ENCODE assay signal across 1 cellular context in genomic region chr20:46099491-46100287, GRCh38.
TF ChIP-seq lines count a peak whose summit lies in the region.

No MANE protein-coding gene starts in this region.

TF ChIP-seq in HepG2, 621 proteins besides CTCF, POLR2A, EP300 and RAD21 (continued from another document and continues in another):
- TF ChIP-seq ZNF607 (CRISPR knock-in tag; IDR thresholded peaks at IDR 0.05; ENCODE audit: borderline replicate concordance) (no peak), PAWR (CRISPR knock-in tag; IDR thresholded peaks at IDR 0.05; ENCODE audit: borderline replicate concordance) (no peak), ZNF580 (CRISPR knock-in tag; IDR thresholded peaks at IDR 0.05; ENCODE audit: borderline replicate concordance, low read depth) (no peak), MTA1 (CRISPR knock-in tag; IDR thresholded peaks at IDR 0.05; ENCODE audit: borderline replicate concordance) (peak; percentile 36; the same call in 1 of the 2 replicates), ESRRA (CRISPR knock-in tag; IDR thresholded peaks at IDR 0.05; ENCODE audit: low read depth) (no peak), POLR2AphosphoS5 (IDR thresholded peaks at IDR 0.05; ENCODE audit: low read depth, low read length) (no peak), TAF15 (IDR thresholded peaks at IDR 0.05; ENCODE audit: low read depth, low read length, poor library complexity, severe bottlenecking) (no peak), ZNF17 (CRISPR knock-in tag; IDR thresholded peaks at IDR 0.05) (no peak), PATZ1 (CRISPR knock-in tag; IDR thresholded peaks at IDR 0.05) (peak; percentile 49; the same call in 1 of the 2 replicates), KLF11 (CRISPR knock-in tag; IDR thresholded peaks at IDR 0.05) (no peak), ZKSCAN8 (CRISPR knock-in tag; IDR thresholded peaks at IDR 0.05; ENCODE audit: borderline replicate concordance) (no peak), ZFP1 (CRISPR knock-in tag; IDR thresholded peaks at IDR 0.05) (no peak), PBX2 (CRISPR knock-in tag; IDR thresholded peaks at IDR 0.05) (no peak), RARA (CRISPR knock-in tag; IDR thresholded peaks at IDR 0.05) (no peak), JARID2 (CRISPR knock-in tag; IDR thresholded peaks at IDR 0.05; ENCODE audit: insufficient replicate concordance) (no peak), NFE2L2 (IDR thresholded peaks at IDR 0.05; ENCODE audit: low read length) (no peak), ZNF605 (CRISPR knock-in tag; IDR thresholded peaks at IDR 0.05) (no peak), DNMT1 (CRISPR knock-in tag; IDR thresholded peaks at IDR 0.05) (0 out of 2 replicates have a peak, but pooled peaks have one; percentile 60), THAP7 (CRISPR knock-in tag; IDR thresholded peaks at IDR 0.05) (no peak), HMGA1 (CRISPR knock-in tag; conservative IDR thresholded peaks at IDR 0.05) (no peak), ZBTB39 (CRISPR knock-in tag; IDR thresholded peaks at IDR 0.05) (no peak), PAX8 (CRISPR knock-in tag; IDR thresholded peaks at IDR 0.05; ENCODE audit: borderline replicate concordance) (no peak), MAZ (IDR thresholded peaks at IDR 0.05; ENCODE audit: borderline replicate concordance, low read depth, low read length) (0 out of 2 replicates have a peak, but pooled peaks have one; percentile 39), MAZ (CRISPR knock-in tag; IDR thresholded peaks at IDR 0.05; ENCODE audit: low read depth) (no peak), REXO4 (CRISPR knock-in tag; IDR thresholded peaks at IDR 0.05; ENCODE audit: borderline replicate concordance) (no peak), ZNF543 (CRISPR knock-in tag; IDR thresholded peaks at IDR 0.05) (no peak), CENPT (CRISPR knock-in tag; IDR thresholded peaks at IDR 0.05; ENCODE audit: low read depth) (no peak), IRF1 (CRISPR knock-in tag; IDR thresholded peaks at IDR 0.05; ENCODE audit: low read depth) (no peak), ZNF788 (CRISPR knock-in tag; IDR thresholded peaks at IDR 0.05; ENCODE audit: borderline replicate concordance) (peak; percentile 24; the same call in 1 of the 2 replicates), SSRP1 (CRISPR knock-in tag; IDR thresholded peaks at IDR 0.05) (no peak), TMF1 (CRISPR knock-in tag; IDR thresholded peaks at IDR 0.05; ENCODE audit: low read depth) (no peak), ZSCAN9 (CRISPR knock-in tag; IDR thresholded peaks at IDR 0.05; ENCODE audit: borderline replicate concordance) (no peak), ZNF24 (IDR thresholded peaks at IDR 0.05) (no peak), HDAC1 (CRISPR knock-in tag; IDR thresholded peaks at IDR 0.05) (no peak), TAF1 (CRISPR knock-in tag; IDR thresholded peaks at IDR 0.05) (no peak), HNF1B (CRISPR knock-in tag; IDR thresholded peaks at IDR 0.05) (no peak), HES4 (CRISPR knock-in tag; IDR thresholded peaks at IDR 0.05; ENCODE audit: borderline replicate concordance) (no peak; the same call in 1 of the 2 replicates), ZMYM3 (CRISPR knock-in tag; IDR thresholded peaks at IDR 0.05) (no peak), HNRNPL (IDR thresholded peaks at IDR 0.05; ENCODE audit: low read depth, low read length) (peak; percentile 38; the same call in 1 of the 2 replicates), KDM6A (CRISPR knock-in tag; IDR thresholded peaks at IDR 0.05; ENCODE audit: low read depth) (no peak), HIC2 (CRISPR knock-in tag; IDR thresholded peaks at IDR 0.05; ENCODE audit: low read depth) (no peak), PLSCR1 (CRISPR knock-in tag; IDR thresholded peaks at IDR 0.05; ENCODE audit: borderline replicate concordance) (no peak), ZBTB1 (CRISPR knock-in tag; IDR thresholded peaks at IDR 0.05; ENCODE audit: borderline replicate concordance) (no peak), RBM22 (optimal IDR thresholded peaks at IDR 0.05; ENCODE audit: low read length) (no peak), MLXIP (CRISPR knock-in tag; IDR thresholded peaks at IDR 0.05; ENCODE audit: borderline replicate concordance) (no peak), ZNF276 (CRISPR knock-in tag; IDR thresholded peaks at IDR 0.05; ENCODE audit: low read depth) (no peak), ZSCAN29 (CRISPR knock-in tag; conservative IDR thresholded peaks at IDR 0.05) (no peak), ZNF546 (CRISPR knock-in tag; conservative IDR thresholded peaks at IDR 0.05) (no peak), ZNF782 (CRISPR knock-in tag; IDR thresholded peaks at IDR 0.05; ENCODE audit: borderline replicate concordance) (no peak), SP5 (CRISPR knock-in tag; IDR thresholded peaks at IDR 0.05; ENCODE audit: borderline replicate concordance, low read depth) (no peak), ZNF180 (CRISPR knock-in tag; IDR thresholded peaks at IDR 0.05; ENCODE audit: borderline replicate concordance, low read depth) (no peak)
